ENCODE assay signal across 8 cellular contexts in genomic region chr17:29645516-29646051, GRCh38. TPM values are rescaled to one million over a fixed set of nuclear protein-coding genes. Genes with fewer than 3 reads are reported as not detected.
DNase-seq lines count a peak whose midpoint lies in the region; ATAC-seq and TF ChIP-seq lines count a peak whose summit lies in the region.

No MANE protein-coding gene starts in this region.

- peak; percentile 94 for DNase-seq in AG10803 (ENCODE audit: low read depth)
- no peak for DNase-seq in osteocyte (ENCODE audit: extremely low spot score, unreplicated experiment)
- DNase-seq in glutamatergic neuron: no peak

- H3K4me3 ChIP-seq in AG10803 (ENCODE audit: low read length) (no peak overlapping the region; the same call in 1 of the 2 replicates), OCI-LY1 (ENCODE audit: low read depth, low read length, poor library complexity, severe bottlenecking) (no peak overlapping the region)

- no peak overlapping the region for H2AFZ ChIP-seq in OCI-LY1 (ENCODE audit: low read length)

- ATAC-seq in esophagus mucosa (peak; percentile 42), HG03521 (IDR thresholded peaks at IDR 0.05; ENCODE audit: unreplicated experiment) (no peak), HG02885 (IDR thresholded peaks at IDR 0.05; ENCODE audit: poor library complexity, unreplicated experiment) (no peak), HG02571 (IDR thresholded peaks at IDR 0.05; ENCODE audit: unreplicated experiment) (no peak)

- no peaks in the 10 kb centered on the region for H3K79me2 ChIP-seq in OCI-LY1 (ENCODE audit: insufficient read depth, low read length)

- H3K4me1 Mint-ChIP-seq in osteocyte (ENCODE audit: unreplicated experiment) (peaks cover 44% of the 10 kb centered on the region), glutamatergic neuron (ENCODE audit: low read depth, unreplicated experiment) (peaks cover 10% of the 10 kb centered on the region)

- H3K4me3 Mint-ChIP-seq in osteocyte (ENCODE audit: unreplicated experiment) (peak overlapping the region; percentile 15), glutamatergic neuron (ENCODE audit: unreplicated experiment) (no peak overlapping the region)

- peak overlapping the region; percentile 93 for H3K27ac Mint-ChIP-seq in osteocyte (ENCODE audit: unreplicated experiment)
- no peak overlapping the region for H3K27ac Mint-ChIP-seq in glutamatergic neuron (ENCODE audit: unreplicated experiment)

- peaks cover 38% of the 10 kb centered on the region for H3K4me1 ChIP-seq in OCI-LY1 (ENCODE audit: insufficient read depth, low read length, severe bottlenecking)

- no peaks in the 10 kb centered on the region for H3K9me2 ChIP-seq in OCI-LY1 (ENCODE audit: low read depth, low read length)

- no peaks in the 10 kb centered on the region for H4K20me1 ChIP-seq in OCI-LY1 (ENCODE audit: insufficient read depth, low read length)

- no peak for TF ChIP-seq CTCF in AG10803 (conservative IDR thresholded peaks at IDR 0.05; ENCODE audit: low read length)
- no peak for TF ChIP-seq CTCF in OCI-LY1 (IDR thresholded peaks at IDR 0.05; ENCODE audit: low read length)
- TF ChIP-seq CTCF in osteocyte (IDR thresholded peaks at IDR 0.05): no peak
- TF ChIP-seq CTCF in glutamatergic neuron (IDR thresholded peaks at IDR 0.05; ENCODE audit: partially characterized antibody, unreplicated experiment): no peak

- H3K27me3 Mint-ChIP-seq in osteocyte (ENCODE audit: unreplicated experiment) (no peaks in the 10 kb centered on the region), glutamatergic neuron (ENCODE audit: unreplicated experiment) (peaks cover 1% of the 10 kb centered on the region)

- no peaks in the 10 kb centered on the region for H3K9me3 Mint-ChIP-seq in osteocyte (ENCODE audit: unreplicated experiment)
- peaks cover 2% of the 10 kb centered on the region for H3K9me3 Mint-ChIP-seq in glutamatergic neuron (ENCODE audit: unreplicated experiment)

- no peaks in the 10 kb centered on the region for H3K27me3 ChIP-seq in OCI-LY1 (ENCODE audit: insufficient read depth, low read length)

- H3K36me3 ChIP-seq in OCI-LY1 (ENCODE audit: insufficient read depth, low read length): peaks cover 55% of the 10 kb centered on the region

- H3K4me2 ChIP-seq in OCI-LY1 (ENCODE audit: low read length): no peak overlapping the region

- H3K9ac ChIP-seq in OCI-LY1 (ENCODE audit: low read length): no peak overlapping the region

- H3K9me3 ChIP-seq in OCI-LY1 (ENCODE audit: low read length): no peaks in the 10 kb centered on the region

- H3K27ac ChIP-seq in OCI-LY1 (ENCODE audit: low read depth, low read length, poor library complexity, severe bottlenecking): peak overlapping the region; percentile 25

- H3F3A ChIP-seq in OCI-LY1 (ENCODE audit: insufficient read depth, low read length): no peaks in the 10 kb centered on the region

- peaks cover 15% of the 10 kb centered on the region for H3K36me3 Mint-ChIP-seq in osteocyte (ENCODE audit: unreplicated experiment)
- H3K36me3 Mint-ChIP-seq in glutamatergic neuron (ENCODE audit: unreplicated experiment): no peaks in the 10 kb centered on the region

RNA-seq across cellular contexts. Expression of gene CORO6, which starts 22.9 kb away (rescaled TPM):
- total RNA-seq in esophagus mucosa (1.4 TPM), osteocyte (4.8 and 7.1 TPM in 2 replicates), glutamatergic neuron (ENCODE audit: unreplicated experiment) (1.4 TPM)

RNA-seq across cellular contexts. Expression of gene ANKRD13B, which starts 52.7 kb away (rescaled TPM):
- 2.7 TPM for total RNA-seq in esophagus mucosa
- 33.1 and 36.1 TPM in 2 replicates for total RNA-seq in osteocyte
- 123 TPM for total RNA-seq in glutamatergic neuron (ENCODE audit: unreplicated experiment)

RNA-seq across cellular contexts. Expression of gene GIT1, which starts 56.1 kb away (rescaled TPM):
- 28.7 TPM for total RNA-seq in esophagus mucosa
- total RNA-seq in osteocyte: 48.2 and 50.7 TPM in 2 replicates
- total RNA-seq in glutamatergic neuron (ENCODE audit: unreplicated experiment): 46.7 TPM
